Comparison of ENCODE assay signal across 10 cellular contexts in genomic region chr3:10602769-10603768, GRCh38.
DNase-seq lines count a peak whose midpoint lies in the region; ATAC-seq, FAIRE-seq and TF ChIP-seq lines count a peak whose summit lies in the region.
"Had no signal": no experiment of that assay in that cellular context is flagged by ENCODE, and none has a peak within 500 bp of the region (broad histone marks: within the 10 kb centered on the region; RNA-seq: fewer than 3 reads in every experiment).

No MANE protein-coding gene starts in this region.

- H3K4me3 ChIP-seq in pancreas (no peak overlapping the region), aorta (ENCODE audit: low read length in 2 of 2) (no peak overlapping the region)

- peak overlapping the region; percentile 23 for H3K4me3 Mint-ChIP-seq in activated T-helper 2 cell treated with anti-CD3 and anti-CD28 coated beads, Interferon-gamma antibody, Interleukin-2, Interleukin-4, amounts not matched to agents 10 μg/mL and 5 μg/mL and 100 μg/mL, durations not matched to agents 14 hours and 24 hours and 36 hours (ENCODE audit: low read depth)

- no peaks in the 10 kb centered on the region for H3K36me3 Mint-ChIP-seq in activated T-helper 2 cell treated with anti-CD3 and anti-CD28 coated beads, Interferon-gamma antibody, Interleukin-2, Interleukin-4, amounts not matched to agents 10 μg/mL and 5 μg/mL and 100 μg/mL, durations not matched to agents 14 hours and 24 hours and 36 hours (ENCODE audit: low read depth)

- no peak for FAIRE-seq in pancreas (lab: Jason Lieb, UNC)
- no peak for FAIRE-seq in RCC 7860 (lab: Jason Lieb, UNC)
- FAIRE-seq: endometrium had no signal

- H3K9me3 ChIP-seq in pancreas (no peaks in the 10 kb centered on the region), aorta (ENCODE audit: control insufficient read depth, low read length) (no peaks in the 10 kb centered on the region)

- no peaks in the 10 kb centered on the region for H3K4me1 ChIP-seq in pancreas
- no peaks in the 10 kb centered on the region for H3K4me1 ChIP-seq in aorta (ENCODE audit: control insufficient read depth in 1 of 2, insufficient read depth in 2 of 2, low read length in 2 of 2)

- H3K27ac Mint-ChIP-seq in activated T-helper 2 cell treated with anti-CD3 and anti-CD28 coated beads, Interferon-gamma antibody, Interleukin-2, Interleukin-4, amounts not matched to agents 10 μg/mL and 5 μg/mL and 100 μg/mL, durations not matched to agents 14 hours and 24 hours and 36 hours: peak overlapping the region; percentile 1

- H3K27me3 ChIP-seq in pancreas (no peaks in the 10 kb centered on the region), aorta (ENCODE audit: control insufficient read depth in 1 of 2, insufficient read depth in 2 of 2, low read length in 1 of 2) (no peaks in the 10 kb centered on the region)

- TF ChIP-seq CTCF in GM13977 (IDR thresholded peaks at IDR 0.05; ENCODE audit: extremely low read depth, insufficient read depth, missing control alignments): no peak
- TF ChIP-seq CTCF in pancreas (IDR thresholded peaks at IDR 0.05): no peak

- ATAC-seq in pancreas: no peak
- ATAC-seq in aorta (ENCODE audit: low FRiP score): no peak

- H3K36me3 ChIP-seq in pancreas (no peaks in the 10 kb centered on the region), aorta (ENCODE audit: control insufficient read depth in 1 of 2, insufficient read depth in 2 of 2, low read length in 1 of 2) (no peaks in the 10 kb centered on the region)

- in situ Hi-C loops in GM13977 (cut with MboI; ENCODE audit: low pct_unique_long_range_greater_than_20kb, low sequenced_read_pairs, unreplicated experiment): no loop called here

- H3K4me1 Mint-ChIP-seq in activated T-helper 2 cell treated with anti-CD3 and anti-CD28 coated beads, Interferon-gamma antibody, Interleukin-2, Interleukin-4, amounts not matched to agents 10 μg/mL and 5 μg/mL and 100 μg/mL, durations not matched to agents 14 hours and 24 hours and 36 hours (ENCODE audit: low read depth): peaks cover 24% of the 10 kb centered on the region

- H3K27ac ChIP-seq in pancreas (no peak overlapping the region), aorta (ENCODE audit: low read depth in 1 of 2, low read length in 2 of 2) (no peak overlapping the region)

- 49 to 54% methylated on average over 15 of the region's 15 CpGs for WGBS in pancreas, 2 donors
- 53 to 63% methylated on average over 15 of the region's 15 CpGs for WGBS in aorta, 2 donors

- no peaks in the 10 kb centered on the region for H3K9me3 Mint-ChIP-seq in activated T-helper 2 cell treated with anti-CD3 and anti-CD28 coated beads, Interferon-gamma antibody, Interleukin-2, Interleukin-4, amounts not matched to agents 10 μg/mL and 5 μg/mL and 100 μg/mL, durations not matched to agents 14 hours and 24 hours and 36 hours

- intact Hi-C loops in activated T-helper 2 cell treated with anti-CD3 and anti-CD28 coated beads, Interferon-gamma antibody, Interleukin-2, Interleukin-4, amounts not matched to agents 10 μg/mL and 5 μg/mL and 100 μg/mL, durations not matched to agents 14 hours and 24 hours and 36 hours (cut with micrococcal nuclease): loop anchor here (1.0 to 2.0 kb wide), 2 partner anchors 51 to 54 kb away; no protein-coding TSS in a partner anchor
- intact Hi-C loops in pancreas (cut with DNase I) (no loop called here), aorta (cut with DNase I) (no loop called here)

- H3K27me3 Mint-ChIP-seq in activated T-helper 2 cell treated with anti-CD3 and anti-CD28 coated beads, Interferon-gamma antibody, Interleukin-2, Interleukin-4, amounts not matched to agents 10 μg/mL and 5 μg/mL and 100 μg/mL, durations not matched to agents 14 hours and 24 hours and 36 hours (ENCODE audit: low read depth): peaks cover 22% of the 10 kb centered on the region

- DNase-seq in GM13977 (ENCODE audit: low spot score) (peak; percentile 58), NCI-H82 treated with DMSO at 0.1 percent for 48 hours (lab: John Stamatoyannopoulos, UW; ENCODE audit: unreplicated experiment) (peak; percentile 94), cerebellar nuclear complex (lab: John Stamatoyannopoulos, UW) (no peak), pancreas (no peak), RCC 7860 (ENCODE audit: low spot score) (no peak), aorta (no peak)
- peak; percentile 59 for DNase-seq in activated T-helper 2 cell treated with anti-CD3 and anti-CD28 coated beads, Interferon-gamma antibody, Interleukin-2, Interleukin-4, amounts not matched to agents 10 μg/mL and 5 μg/mL and 100 μg/mL, durations not matched to agents 14 hours and 24 hours and 36 hours (ENCODE audit: low spot score)
- DNase-seq in stimulated activated CD4-positive, alpha-beta T cell treated with anti-CD3 and anti-CD28 coated beads, Interleukin-2, amount 100 ng/mL, for 24 hours: peak; percentile 53 to 63
- DNase-seq: NCI-H1694 treated with DMSO at 0.1 percent for 48 hours had no signal

Comparison
In these comparisons a context has a peak if more than half of its experiments do, and no peak if none do; other contexts are left out.
1. DNase-seq: peak in GM13977 (single experiment), NCI-H82 treated with DMSO at 0.1 percent for 48 hours (single experiment), activated T-helper 2 cell treated with anti-CD3 and anti-CD28 coated beads, Interferon-gamma antibody, Interleukin-2, Interleukin-4, amounts not matched to agents 10 μg/mL and 5 μg/mL and 100 μg/mL, durations not matched to agents 14 hours and 24 hours and 36 hours (single experiment) and stimulated activated CD4-positive, alpha-beta T cell treated with anti-CD3 and anti-CD28 coated beads, Interleukin-2, amount 100 ng/mL, for 24 hours (2 of 2); none in cerebellar nuclear complex (0 of 2), pancreas (0 of 6), RCC 7860 (single experiment) and aorta (0 of 2).